ENCODE assay signal across 1 cellular context in the genomic region with DNA sequence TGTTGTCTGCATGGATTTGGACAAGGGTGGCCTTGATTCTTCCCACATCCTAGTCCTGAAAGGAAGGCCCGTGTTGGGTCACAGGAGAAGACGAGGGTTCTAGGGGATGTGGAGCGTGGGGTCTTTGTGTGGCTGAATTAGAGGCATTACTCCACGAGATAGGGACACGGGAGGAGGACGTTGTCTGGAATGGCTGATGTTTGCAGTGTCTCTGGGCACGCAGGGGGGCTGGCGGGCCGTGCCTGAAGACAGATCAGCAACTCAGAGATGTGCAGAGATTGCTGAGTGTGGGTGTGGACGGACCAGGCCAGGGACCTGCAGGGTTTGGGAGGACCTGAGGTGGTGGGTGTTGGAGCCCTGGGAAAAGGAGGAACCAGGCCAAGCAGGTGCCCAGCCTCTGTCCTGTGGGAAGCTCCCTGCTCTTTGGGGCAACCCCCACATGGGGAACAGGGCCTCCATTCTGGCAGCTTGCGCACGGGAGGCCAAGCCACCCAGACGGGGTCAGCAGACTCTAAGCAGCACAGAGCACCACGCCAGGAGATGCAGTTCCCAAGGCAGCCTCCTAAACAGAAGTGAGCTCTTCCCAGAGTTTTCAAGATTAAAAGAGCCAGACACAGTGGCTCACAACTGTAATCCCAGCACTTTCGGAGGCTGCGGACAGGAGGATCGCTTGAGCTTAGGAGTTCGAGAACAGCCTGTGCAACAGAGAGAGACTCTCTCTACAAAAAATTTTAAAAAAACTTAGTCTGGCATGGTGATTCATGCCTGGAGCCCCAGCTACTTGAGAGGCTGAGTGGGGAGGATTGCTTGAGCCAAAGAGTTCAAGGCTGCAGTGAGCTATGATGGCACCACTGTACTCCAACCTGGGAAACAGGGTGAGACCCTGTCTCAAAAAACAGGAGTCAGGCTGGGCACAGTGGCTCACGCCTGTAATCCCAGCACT.
TF ChIP-seq lines count a peak whose summit lies in the region.

No MANE protein-coding gene starts in this region.

TF ChIP-seq in GM23338, 12 proteins besides CTCF, POLR2A, EP300 and RAD21:
- TF ChIP-seq, protein P1, sequence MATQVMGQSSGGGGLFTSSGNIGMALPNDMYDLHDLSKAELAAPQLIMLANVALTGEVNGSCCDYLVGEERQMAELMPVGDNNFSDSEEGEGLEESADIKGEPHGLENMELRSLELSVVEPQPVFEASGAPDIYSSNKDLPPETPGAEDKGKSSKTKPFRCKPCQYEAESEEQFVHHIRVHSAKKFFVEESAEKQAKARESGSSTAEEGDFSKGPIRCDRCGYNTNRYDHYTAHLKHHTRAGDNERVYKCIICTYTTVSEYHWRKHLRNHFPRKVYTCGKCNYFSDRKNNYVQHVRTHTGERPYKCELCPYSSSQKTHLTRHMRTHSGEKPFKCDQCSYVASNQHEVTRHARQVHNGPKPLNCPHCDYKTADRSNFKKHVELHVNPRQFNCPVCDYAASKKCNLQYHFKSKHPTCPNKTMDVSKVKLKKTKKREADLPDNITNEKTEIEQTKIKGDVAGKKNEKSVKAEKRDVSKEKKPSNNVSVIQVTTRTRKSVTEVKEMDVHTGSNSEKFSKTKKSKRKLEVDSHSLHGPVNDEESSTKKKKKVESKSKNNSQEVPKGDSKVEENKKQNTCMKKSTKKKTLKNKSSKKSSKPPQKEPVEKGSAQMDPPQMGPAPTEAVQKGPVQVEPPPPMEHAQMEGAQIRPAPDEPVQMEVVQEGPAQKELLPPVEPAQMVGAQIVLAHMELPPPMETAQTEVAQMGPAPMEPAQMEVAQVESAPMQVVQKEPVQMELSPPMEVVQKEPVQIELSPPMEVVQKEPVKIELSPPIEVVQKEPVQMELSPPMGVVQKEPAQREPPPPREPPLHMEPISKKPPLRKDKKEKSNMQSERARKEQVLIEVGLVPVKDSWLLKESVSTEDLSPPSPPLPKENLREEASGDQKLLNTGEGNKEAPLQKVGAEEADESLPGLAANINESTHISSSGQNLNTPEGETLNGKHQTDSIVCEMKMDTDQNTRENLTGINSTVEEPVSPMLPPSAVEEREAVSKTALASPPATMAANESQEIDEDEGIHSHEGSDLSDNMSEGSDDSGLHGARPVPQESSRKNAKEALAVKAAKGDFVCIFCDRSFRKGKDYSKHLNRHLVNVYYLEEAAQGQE (IDR thresholded peaks at IDR 0.05; ENCODE audit: unreplicated experiment), result no peak
- no peak for TF ChIP-seq EZH2 (IDR thresholded peaks at IDR 0.05; ENCODE audit: low read depth, unreplicated experiment)
- no peak for TF ChIP-seq CREB1 (CRISPR knock-in tag; IDR thresholded peaks at IDR 0.05; ENCODE audit: low read depth)
- TF ChIP-seq ZNF331 (CRISPR knock-in tag; IDR thresholded peaks at IDR 0.05; ENCODE audit: low read depth), result no peak
- TF ChIP-seq, protein P2, sequence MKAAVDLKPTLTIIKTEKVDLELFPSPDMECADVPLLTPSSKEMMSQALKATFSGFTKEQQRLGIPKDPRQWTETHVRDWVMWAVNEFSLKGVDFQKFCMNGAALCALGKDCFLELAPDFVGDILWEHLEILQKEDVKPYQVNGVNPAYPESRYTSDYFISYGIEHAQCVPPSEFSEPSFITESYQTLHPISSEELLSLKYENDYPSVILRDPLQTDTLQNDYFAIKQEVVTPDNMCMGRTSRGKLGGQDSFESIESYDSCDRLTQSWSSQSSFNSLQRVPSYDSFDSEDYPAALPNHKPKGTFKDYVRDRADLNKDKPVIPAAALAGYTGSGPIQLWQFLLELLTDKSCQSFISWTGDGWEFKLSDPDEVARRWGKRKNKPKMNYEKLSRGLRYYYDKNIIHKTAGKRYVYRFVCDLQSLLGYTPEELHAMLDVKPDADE (IDR thresholded peaks at IDR 0.05), result no peak
- TF ChIP-seq JUNB (IDR thresholded peaks at IDR 0.05; ENCODE audit: unreplicated experiment), result no peak
- TF ChIP-seq, protein P3, sequence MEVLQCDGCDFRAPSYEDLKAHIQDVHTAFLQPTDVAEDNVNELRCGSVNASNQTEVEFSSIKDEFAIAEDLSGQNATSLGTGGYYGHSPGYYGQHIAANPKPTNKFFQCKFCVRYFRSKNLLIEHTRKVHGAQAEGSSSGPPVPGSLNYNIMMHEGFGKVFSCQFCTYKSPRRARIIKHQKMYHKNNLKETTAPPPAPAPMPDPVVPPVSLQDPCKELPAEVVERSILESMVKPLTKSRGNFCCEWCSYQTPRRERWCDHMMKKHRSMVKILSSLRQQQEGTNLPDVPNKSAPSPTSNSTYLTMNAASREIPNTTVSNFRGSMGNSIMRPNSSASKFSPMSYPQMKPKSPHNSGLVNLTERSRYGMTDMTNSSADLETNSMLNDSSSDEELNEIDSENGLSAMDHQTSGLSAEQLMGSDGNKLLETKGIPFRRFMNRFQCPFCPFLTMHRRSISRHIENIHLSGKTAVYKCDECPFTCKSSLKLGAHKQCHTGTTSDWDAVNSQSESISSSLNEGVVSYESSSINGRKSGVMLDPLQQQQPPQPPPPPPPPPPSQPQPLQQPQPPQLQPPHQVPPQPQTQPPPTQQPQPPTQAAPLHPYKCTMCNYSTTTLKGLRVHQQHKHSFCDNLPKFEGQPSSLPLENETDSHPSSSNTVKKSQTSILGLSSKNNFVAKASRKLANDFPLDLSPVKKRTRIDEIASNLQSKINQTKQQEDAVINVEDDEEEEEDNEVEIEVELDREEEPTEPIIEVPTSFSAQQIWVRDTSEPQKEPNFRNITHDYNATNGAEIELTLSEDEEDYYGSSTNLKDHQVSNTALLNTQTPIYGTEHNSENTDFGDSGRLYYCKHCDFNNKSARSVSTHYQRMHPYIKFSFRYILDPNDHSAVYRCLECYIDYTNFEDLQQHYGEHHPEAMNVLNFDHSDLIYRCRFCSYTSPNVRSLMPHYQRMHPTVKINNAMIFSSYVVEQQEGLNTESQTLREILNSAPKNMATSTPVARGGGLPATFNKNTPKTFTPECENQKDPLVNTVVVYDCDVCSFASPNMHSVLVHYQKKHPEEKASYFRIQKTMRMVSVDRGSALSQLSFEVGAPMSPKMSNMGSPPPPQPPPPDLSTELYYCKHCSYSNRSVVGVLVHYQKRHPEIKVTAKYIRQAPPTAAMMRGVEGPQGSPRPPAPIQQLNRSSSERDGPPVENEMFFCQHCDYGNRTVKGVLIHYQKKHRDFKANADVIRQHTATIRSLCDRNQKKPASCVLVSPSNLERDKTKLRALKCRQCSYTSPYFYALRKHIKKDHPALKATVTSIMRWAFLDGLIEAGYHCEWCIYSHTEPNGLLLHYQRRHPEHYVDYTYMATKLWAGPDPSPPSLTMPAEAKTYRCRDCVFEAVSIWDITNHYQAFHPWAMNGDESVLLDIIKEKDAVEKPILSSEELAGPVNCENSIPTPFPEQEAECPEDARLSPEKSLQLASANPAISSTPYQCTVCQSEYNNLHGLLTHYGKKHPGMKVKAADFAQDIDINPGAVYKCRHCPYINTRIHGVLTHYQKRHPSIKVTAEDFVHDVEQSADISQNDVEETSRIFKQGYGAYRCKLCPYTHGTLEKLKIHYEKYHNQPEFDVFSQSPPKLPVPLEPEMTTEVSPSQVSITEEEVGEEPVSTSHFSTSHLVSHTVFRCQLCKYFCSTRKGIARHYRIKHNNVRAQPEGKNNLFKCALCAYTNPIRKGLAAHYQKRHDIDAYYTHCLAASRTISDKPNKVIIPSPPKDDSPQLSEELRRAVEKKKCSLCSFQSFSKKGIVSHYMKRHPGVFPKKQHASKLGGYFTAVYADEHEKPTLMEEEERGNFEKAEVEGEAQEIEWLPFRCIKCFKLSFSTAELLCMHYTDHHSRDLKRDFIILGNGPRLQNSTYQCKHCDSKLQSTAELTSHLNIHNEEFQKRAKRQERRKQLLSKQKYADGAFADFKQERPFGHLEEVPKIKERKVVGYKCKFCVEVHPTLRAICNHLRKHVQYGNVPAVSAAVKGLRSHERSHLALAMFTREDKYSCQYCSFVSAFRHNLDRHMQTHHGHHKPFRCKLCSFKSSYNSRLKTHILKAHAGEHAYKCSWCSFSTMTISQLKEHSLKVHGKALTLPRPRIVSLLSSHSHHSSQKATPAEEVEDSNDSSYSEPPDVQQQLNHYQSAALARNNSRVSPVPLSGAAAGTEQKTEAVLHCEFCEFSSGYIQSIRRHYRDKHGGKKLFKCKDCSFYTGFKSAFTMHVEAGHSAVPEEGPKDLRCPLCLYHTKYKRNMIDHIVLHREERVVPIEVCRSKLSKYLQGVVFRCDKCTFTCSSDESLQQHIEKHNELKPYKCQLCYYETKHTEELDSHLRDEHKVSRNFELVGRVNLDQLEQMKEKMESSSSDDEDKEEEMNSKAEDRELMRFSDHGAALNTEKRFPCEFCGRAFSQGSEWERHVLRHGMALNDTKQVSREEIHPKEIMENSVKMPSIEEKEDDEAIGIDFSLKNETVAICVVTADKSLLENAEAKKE (CRISPR knock-in tag; IDR thresholded peaks at IDR 0.05), result no peak
- TF ChIP-seq NANOG (IDR thresholded peaks at IDR 0.05; ENCODE audit: borderline replicate concordance), result no peak
- no peak for TF ChIP-seq STAT1 (IDR thresholded peaks at IDR 0.05; ENCODE audit: unreplicated experiment)
- no peak for TF ChIP-seq POLR2AphosphoS5 (IDR thresholded peaks at IDR 0.05; ENCODE audit: low read depth)
- no peak for TF ChIP-seq ZNF114 (CRISPR knock-in tag; IDR thresholded peaks at IDR 0.05)
- no peak for TF ChIP-seq EZH2phosphoT487 (IDR thresholded peaks at IDR 0.05; ENCODE audit: unreplicated experiment)
